In the genomic region with DNA sequence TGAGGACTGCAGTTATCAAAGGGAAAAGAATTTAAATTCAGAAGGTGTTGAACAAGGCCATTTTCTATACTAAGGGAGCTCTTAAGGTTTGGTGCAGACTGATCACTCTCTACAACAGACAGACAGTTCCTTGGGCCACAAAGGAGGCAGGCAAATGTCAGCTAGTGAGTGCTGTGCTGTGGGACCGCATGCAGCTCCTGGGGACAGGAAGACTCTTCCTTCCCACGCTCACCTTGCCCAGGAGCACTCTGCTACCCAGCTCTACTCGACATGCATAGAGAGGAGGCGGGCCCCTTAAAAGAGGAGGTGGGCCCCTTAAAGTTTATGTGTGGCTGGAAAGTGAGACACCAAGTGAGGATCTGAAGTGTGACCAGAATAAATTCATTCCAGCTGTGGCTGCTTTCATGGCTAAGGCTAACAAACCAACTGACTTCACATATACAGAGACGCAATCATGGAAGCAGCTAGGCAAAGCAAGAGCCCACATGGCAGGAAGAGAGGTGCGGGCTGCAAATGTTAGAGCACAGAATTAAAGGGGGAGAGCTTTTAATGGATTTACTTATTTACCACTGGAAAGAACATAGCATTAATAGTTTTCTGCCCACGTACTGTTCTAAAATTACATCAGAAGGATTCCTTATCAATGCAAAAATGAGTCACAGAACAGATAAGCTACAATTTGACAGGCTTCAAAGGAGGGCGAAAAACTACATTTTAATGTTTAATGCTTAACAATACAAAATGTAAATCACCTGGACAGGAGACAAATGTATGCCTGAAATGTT, we compare ENCODE assay signal across 1 cellular context.
TF ChIP-seq lines count a peak whose summit lies in the region.

No MANE protein-coding gene starts in this region.

TF ChIP-seq in GM23338, 12 proteins besides CTCF, POLR2A, EP300 and RAD21 (continued from another document):
- TF ChIP-seq, protein P1, sequence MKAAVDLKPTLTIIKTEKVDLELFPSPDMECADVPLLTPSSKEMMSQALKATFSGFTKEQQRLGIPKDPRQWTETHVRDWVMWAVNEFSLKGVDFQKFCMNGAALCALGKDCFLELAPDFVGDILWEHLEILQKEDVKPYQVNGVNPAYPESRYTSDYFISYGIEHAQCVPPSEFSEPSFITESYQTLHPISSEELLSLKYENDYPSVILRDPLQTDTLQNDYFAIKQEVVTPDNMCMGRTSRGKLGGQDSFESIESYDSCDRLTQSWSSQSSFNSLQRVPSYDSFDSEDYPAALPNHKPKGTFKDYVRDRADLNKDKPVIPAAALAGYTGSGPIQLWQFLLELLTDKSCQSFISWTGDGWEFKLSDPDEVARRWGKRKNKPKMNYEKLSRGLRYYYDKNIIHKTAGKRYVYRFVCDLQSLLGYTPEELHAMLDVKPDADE (IDR thresholded peaks at IDR 0.05), result no peak
